In genomic region chr13:99489028-99489427, GRCh38 we compare ENCODE assay signal across 27 cellular contexts.
"Had no signal": no experiment of that assay in that cellular context is flagged by ENCODE, and none has a peak within 500 bp of the region (broad histone marks: within the 10 kb centered on the region; RNA-seq: fewer than 3 reads in every experiment).

No MANE protein-coding gene starts in this region.

- H3K36me3 ChIP-seq: gastrocnemius medialis, left lung, prostate gland, right atrium auricular region, suprapubic skin, transverse colon, vagina had no signal

- ATAC-seq: esophagus mucosa; gastrocnemius medialis; left lung; mucosa of descending colon; natural killer cell treated with Interleukin-12 subunit alpha and Interleukin-12 subunit beta and Interleukin-15 and Interleukin-18, amount 100 ng/mL, for 72 hours; sciatic nerve; stimulated activated naive CD8-positive, alpha-beta T cell treated with anti-CD3 and anti-CD28 coated beads, Interleukin-15, amount 100 ng/mL, for 72 hours had no signal

- H3K27me3 ChIP-seq: gastrocnemius medialis, left lung, right atrium auricular region, suprapubic skin, transverse colon, vagina had no signal

- DNase-seq: effector CD8-positive, alpha-beta T cell; endodermal cell; foreskin fibroblast; gastrocnemius medialis; head of caudate nucleus; kidney; left lung; mesenchymal stem cell; mucosa of descending colon; naive B cell; nucleus accumbens; stimulated activated CD4-positive, alpha-beta T cell treated with anti-CD3 and anti-CD28 coated beads, Interleukin-12 subunit alpha, Interleukin-12 subunit beta, amount 100 ng/mL, for 4 hours; stimulated activated CD4-positive, alpha-beta T cell treated with anti-CD3 and anti-CD28 coated beads, Interleukin-1b, Interleukin-23, amount 100 ng/mL, for 48 hours; stimulated activated CD4-positive, alpha-beta T cell treated with anti-CD3 and anti-CD28 coated beads, Interleukin-4, amount 100 ng/mL, for 1 hour; stimulated activated CD8-positive, alpha-beta memory T cell treated with anti-CD3 and anti-CD28 coated beads, Interleukin-4, amount 100 ng/mL, for 48 hours; stimulated activated naive CD4-positive, alpha-beta T cell; stimulated activated naive CD8-positive, alpha-beta T cell treated with anti-CD3 and anti-CD28 coated beads, Interleukin-15, amount 100 ng/mL, for 72 hours; transverse colon had no signal

- H3K9me3 ChIP-seq: gastrocnemius medialis, left lung, mucosa of descending colon, prostate gland, right atrium auricular region, suprapubic skin, transverse colon, vagina had no signal

- H3K4me3 ChIP-seq: gastrocnemius medialis, left lung, mucosa of descending colon, prostate gland, right atrium auricular region, smooth muscle cell, suprapubic skin, transverse colon, vagina had no signal

- H3K4me1 ChIP-seq: gastrocnemius medialis, prostate gland, right atrium auricular region, suprapubic skin, transverse colon, vagina had no signal

- H3K27ac ChIP-seq: epithelial cell of prostate, gastrocnemius medialis, left lung, prostate gland, right atrium auricular region, suprapubic skin, transverse colon, vagina had no signal
